17 cellular contexts compared by ENCODE assay signal in the genomic region with DNA sequence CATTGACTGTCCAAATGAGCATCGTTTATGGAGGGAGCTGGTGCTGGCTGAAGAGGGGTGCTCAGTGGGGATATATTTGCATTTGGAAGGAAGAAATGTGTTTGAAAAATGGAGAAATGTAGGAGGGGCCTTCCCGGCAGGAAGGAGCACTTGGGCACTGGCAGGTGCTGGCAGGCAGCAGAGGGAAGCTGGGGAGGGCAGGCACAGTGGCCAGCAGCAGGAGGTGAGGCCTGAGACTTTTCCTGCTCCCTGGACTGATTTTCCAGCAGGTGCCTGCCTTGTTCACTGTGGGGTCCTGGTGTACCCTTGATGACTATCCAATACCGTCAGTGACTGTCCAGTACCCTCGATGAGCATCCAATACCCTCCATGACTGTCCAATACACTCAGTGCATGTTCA. TPM values are rescaled to one million over a fixed set of nuclear protein-coding genes. Genes with fewer than 3 reads are reported as not detected.
A peak's percentile ranks its signal among the peaks of the same experiment; 100 is the strongest.
DNase-seq lines count a peak whose midpoint lies in the region; ATAC-seq and TF ChIP-seq lines count a peak whose summit lies in the region.
"Had no signal": no experiment of that assay in that cellular context is flagged by ENCODE, and none has a peak within 500 bp of the region (broad histone marks: within the 10 kb centered on the region; RNA-seq: fewer than 3 reads in every experiment).

No MANE protein-coding gene starts in this region.

- no TSS peak for BruUV-seq in Calu3 (replicated peaks; lab: Mats Ljungman, UMichigan)

- CTCF ChIA-PET in Calu3 (lab: Charles Lee) = interaction anchor here (0.7 kb wide), 1 partner anchor 9 kb away, joined by 3 read pairs; no protein-coding TSS in a partner anchor

- H3K36me3 ChIP-seq in BLaER1 = no peaks in the 10 kb centered on the region
- no peaks in the 10 kb centered on the region for H3K36me3 ChIP-seq in sigmoid colon
- H3K36me3 ChIP-seq: SJCRH30 had no signal

- peaks cover 16% of the 10 kb centered on the region for H3K36me3 Mint-ChIP-seq in Calu3 (ENCODE audit: insufficient read depth, unreplicated experiment)
- H3K36me3 Mint-ChIP-seq in activated T-helper 17 cell treated with anti-CD3 and anti-CD28 coated beads, Interleukin-2, amount 50 U/mL, for 72 hours (ENCODE audit: low read depth) = no peaks in the 10 kb centered on the region
- H3K36me3 Mint-ChIP-seq: T-cell had no signal

- no peak for ATAC-seq in activated T-helper 17 cell treated with anti-CD3 and anti-CD28 coated beads, Interleukin-2, amount 50 U/mL, for 72 hours (replicated peaks)
- ATAC-seq in GM18498 (IDR thresholded peaks at IDR 0.05; ENCODE audit: unreplicated experiment) (no peak), GM19463 (IDR thresholded peaks at IDR 0.05; ENCODE audit: unreplicated experiment) (no peak)
- ATAC-seq: T-cell had no signal

- DNase-seq in Calu3 (no peak), sigmoid colon (peak; percentile 26), NCI-H69 (lab: John Stamatoyannopoulos, UW) (no peak)
- DNase-seq: DMS79 treated with DMSO at 0.1 percent for 48 hours, HFFc6, Kasumi-1, NCI-H1417, NCI-H187, NCI-H446, NCI-H526, SJCRH30, T-cell had no signal

- no peak for TF ChIP-seq POLR2A in sigmoid colon (IDR thresholded peaks at IDR 0.05)

- no peaks in the 10 kb centered on the region for H3K9me3 ChIP-seq in BLaER1
- no peaks in the 10 kb centered on the region for H3K9me3 ChIP-seq in sigmoid colon
- H3K9me3 ChIP-seq: SJCRH30 had no signal

- no peaks in the 10 kb centered on the region for H4K20me1 ChIP-seq in BLaER1

- no peak for TF ChIP-seq EP300 in sigmoid colon (IDR thresholded peaks at IDR 0.05)

- peak overlapping the region; percentile 75; the same call in 1 of the 2 replicates for H3K4me2 ChIP-seq in BLaER1

- H3K27ac Mint-ChIP-seq in Calu3 (ENCODE audit: unreplicated experiment) = peak overlapping the region; percentile 80
- H3K27ac Mint-ChIP-seq in activated T-helper 17 cell treated with anti-CD3 and anti-CD28 coated beads, Interleukin-2, amount 50 U/mL, for 72 hours = peak overlapping the region; percentile 32
- H3K27ac Mint-ChIP-seq: T-cell had no signal

- H3K27ac ChIP-seq in BLaER1 (no peak overlapping the region), sigmoid colon (no peak overlapping the region)
- H3K27ac ChIP-seq: C4-2B, SJCRH30 had no signal

- peaks cover 6% of the 10 kb centered on the region for H3K27me3 Mint-ChIP-seq in Calu3 (ENCODE audit: unreplicated experiment)
- no peaks in the 10 kb centered on the region for H3K27me3 Mint-ChIP-seq in activated T-helper 17 cell treated with anti-CD3 and anti-CD28 coated beads, Interleukin-2, amount 50 U/mL, for 72 hours
- H3K27me3 Mint-ChIP-seq: T-cell had no signal

- WGBS in sigmoid colon, 2 donors = 85 to 87% methylated on average over 4 of the region's 4 CpGs

- peaks cover 79% of the 10 kb centered on the region for H3K4me1 Mint-ChIP-seq in Calu3 (ENCODE audit: low read depth, unreplicated experiment)
- H3K4me1 Mint-ChIP-seq in activated T-helper 17 cell treated with anti-CD3 and anti-CD28 coated beads, Interleukin-2, amount 50 U/mL, for 72 hours = peaks cover 15% of the 10 kb centered on the region

- H3K9me3 Mint-ChIP-seq in Calu3 (ENCODE audit: low read depth, unreplicated experiment) = peaks cover 3% of the 10 kb centered on the region
- no peaks in the 10 kb centered on the region for H3K9me3 Mint-ChIP-seq in activated T-helper 17 cell treated with anti-CD3 and anti-CD28 coated beads, Interleukin-2, amount 50 U/mL, for 72 hours
- H3K9me3 Mint-ChIP-seq: HFFc6, T-cell had no signal

- H3K4me3 ChIP-seq in BLaER1 (no peak overlapping the region), sigmoid colon (no peak overlapping the region)
- H3K4me3 ChIP-seq: SJCRH30 had no signal

- intact Hi-C loops in Calu3 (cut with micrococcal nuclease; ENCODE audit: unreplicated experiment) (no loop called here), sigmoid colon (cut with DNase I) (no loop called here)

- H3K9ac ChIP-seq in BLaER1 = no peak overlapping the region

- H3K4me1 ChIP-seq in BLaER1 (peaks cover 51% of the 10 kb centered on the region), sigmoid colon (peaks cover 0 to 34% (median 27%) of the 10 kb centered on the region in 4 donors)

- no peaks in the 10 kb centered on the region for H3K27me3 ChIP-seq in BLaER1
- H3K27me3 ChIP-seq in sigmoid colon = no peaks in the 10 kb centered on the region
- H3K27me3 ChIP-seq: SJCRH30 had no signal

- H3K4me3 Mint-ChIP-seq in Calu3 (ENCODE audit: low read depth, unreplicated experiment) = no peak overlapping the region
- no peak overlapping the region for H3K4me3 Mint-ChIP-seq in activated T-helper 17 cell treated with anti-CD3 and anti-CD28 coated beads, Interleukin-2, amount 50 U/mL, for 72 hours
- H3K4me3 Mint-ChIP-seq: HFFc6, T-cell had no signal

- TF ChIP-seq CTCF in Calu3 (IDR thresholded peaks at IDR 0.05; ENCODE audit: unreplicated experiment) (no peak), sigmoid colon (IDR thresholded peaks at IDR 0.05) (no peak)

RNA-seq across cellular contexts. Expression of gene HPCAL1, which starts 20.8 kb away (rescaled TPM):
- total RNA-seq in Calu3 (2022) = 34.0 and 35.1 TPM in 2 replicates
- total RNA-seq in activated T-helper 17 cell treated with anti-CD3 and anti-CD28 coated beads, Interleukin-2, amount 50 U/mL, for 72 hours = 100 to 1,000 TPM in 1 of 2 donors, 10 to 100 TPM in 1; 57.9 to 139 TPM
- 10 to 100 TPM; 27.7 to 46.0 (median 34.2) TPM for total RNA-seq in sigmoid colon
- 100 to 1,000 TPM in 2 of 3 donors, 10 to 100 TPM in 1; 67.9 to 115 (median 110) TPM for polyA plus RNA-seq in sigmoid colon
